Comparison of ENCODE assay signal across 16 cellular contexts in the genomic region with DNA sequence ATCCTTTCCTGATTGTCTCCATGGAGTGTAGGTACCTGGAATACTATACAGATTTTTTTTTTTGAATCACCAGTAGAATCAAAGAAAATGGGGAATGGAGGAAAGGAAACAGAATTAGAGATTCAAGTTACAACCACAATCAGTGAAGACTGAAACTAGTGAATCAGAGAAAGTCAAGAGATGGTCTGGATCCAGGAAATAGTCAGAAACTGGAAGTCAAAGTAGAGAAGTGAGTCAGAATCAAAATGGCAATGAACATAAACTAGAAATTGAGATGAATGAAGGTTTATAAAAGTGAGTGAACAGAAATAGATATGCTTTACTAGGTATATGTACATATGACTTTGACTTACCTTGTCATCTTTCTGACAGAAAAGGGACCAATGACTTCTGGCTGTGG.
"Had no signal": no experiment of that assay in that cellular context is flagged by ENCODE, and none has a peak within 500 bp of the region (broad histone marks: within the 10 kb centered on the region; RNA-seq: fewer than 3 reads in every experiment).

No MANE protein-coding gene starts in this region.

- H3K27ac Mint-ChIP-seq: activated T-helper 2 cell treated with anti-CD3 and anti-CD28 coated beads, Interferon-gamma antibody, Interleukin-2, Interleukin-4, amounts not matched to agents 10 μg/mL and 5 μg/mL and 100 μg/mL, durations not matched to agents 14 hours and 24 hours and 36 hours; memory B cell; nephron; stimulated activated naive B cell treated with anti-CD40 and anti-IgM and Interleukin-4, amounts not matched to agents 10 μg/mL and 1 μg/mL and 100 μg/mL, for 72 hours had no signal

- H3K4me1 Mint-ChIP-seq: memory B cell; nephron; stimulated activated naive B cell treated with anti-CD40 and anti-IgM and Interleukin-4, amounts not matched to agents 10 μg/mL and 1 μg/mL and 100 μg/mL, for 72 hours had no signal

- H3K36me3 Mint-ChIP-seq: memory B cell; stimulated activated naive B cell treated with anti-CD40 and anti-IgM and Interleukin-4, amounts not matched to agents 10 μg/mL and 1 μg/mL and 100 μg/mL, for 72 hours had no signal

- H3K9me3 Mint-ChIP-seq: activated T-helper 2 cell treated with anti-CD3 and anti-CD28 coated beads, Interferon-gamma antibody, Interleukin-2, Interleukin-4, amounts not matched to agents 10 μg/mL and 5 μg/mL and 100 μg/mL, durations not matched to agents 14 hours and 24 hours and 36 hours; memory B cell; nephron; stimulated activated naive B cell treated with anti-CD40 and anti-IgM and Interleukin-4, amounts not matched to agents 10 μg/mL and 1 μg/mL and 100 μg/mL, for 72 hours had no signal

- DNase-seq: activated naive CD4-positive, alpha-beta T cell treated with anti-CD3 and anti-CD28 coated beads, Interleukin-2, amount 50 U/mL, for 16 hours; amygdala; cerebellar nuclear complex; heart right ventricle; left ventricle myocardium inferior; occipital lobe; psoas muscle; right lobe of liver; stimulated activated CD4-positive, alpha-beta T cell treated with anti-CD3 and anti-CD28 coated beads, Interleukin-1b, Interleukin-23, amount 100 ng/mL, for 48 hours; stimulated activated naive B cell treated with anti-CD40 and anti-IgM and Interleukin-4, amounts not matched to agents 10 μg/mL and 1 μg/mL and 100 μg/mL, for 72 hours; T-helper 9 cell had no signal

- H3K4me3 Mint-ChIP-seq: memory B cell; nephron; stimulated activated naive B cell treated with anti-CD40 and anti-IgM and Interleukin-4, amounts not matched to agents 10 μg/mL and 1 μg/mL and 100 μg/mL, for 72 hours had no signal

- H3K4me3 ChIP-seq: heart right ventricle, left ventricle myocardium inferior, psoas muscle, right lobe of liver, suprapubic skin had no signal

- ATAC-seq: esophagus mucosa; heart right ventricle; psoas muscle; right lobe of liver; stimulated activated naive B cell treated with anti-CD40 and anti-IgM and Interleukin-4, amounts not matched to agents 10 μg/mL and 1 μg/mL and 100 μg/mL, for 72 hours had no signal
